ENCODE assay signal across 25 cellular contexts in genomic region chr5:36217591-36217990, GRCh38.
"Had no signal": no experiment of that assay in that cellular context is flagged by ENCODE, and none has a peak within 500 bp of the region (broad histone marks: within the 10 kb centered on the region; RNA-seq: fewer than 3 reads in every experiment).

No MANE protein-coding gene starts in this region.

- H3K27ac Mint-ChIP-seq: dendritic cell treated with granulocyte-macrophage colony-stimulating factor and Interleukin-4, amounts not matched to agents 40 ng/mL and 50 ng/mL, for 4 days; effector memory CD8-positive, alpha-beta T cell; endodermal cell had no signal

- H3K27me3 ChIP-seq: colonic mucosa, dorsolateral prefrontal cortex, esophagus muscularis mucosa, esophagus squamous epithelium, foreskin keratinocyte, gastrocnemius medialis, gastroesophageal sphincter, heart left ventricle, heart right ventricle had no signal

- H3K4me3 Mint-ChIP-seq: dendritic cell treated with granulocyte-macrophage colony-stimulating factor and Interleukin-4, amounts not matched to agents 40 ng/mL and 50 ng/mL, for 4 days; effector memory CD8-positive, alpha-beta T cell; endodermal cell had no signal

- ATAC-seq: effector memory CD8-positive, alpha-beta T cell; esophagus mucosa; foreskin keratinocyte; gastrocnemius medialis; gastroesophageal sphincter; heart left ventricle; heart right ventricle had no signal

- DNase-seq: colonic mucosa; cortex of kidney; dermis blood vessel endothelial cell; dorsolateral prefrontal cortex; effector CD4-positive, alpha-beta T cell; effector CD8-positive, alpha-beta T cell; effector memory CD4-positive, alpha-beta T cell; effector memory CD8-positive, alpha-beta T cell; endodermal cell; erythroblast; esophagus squamous epithelium; foreskin fibroblast; foreskin keratinocyte; foreskin melanocyte; gastrocnemius medialis; glutamatergic neuron; head of caudate nucleus; heart left ventricle; heart right ventricle had no signal

- H3K27ac ChIP-seq: colonic mucosa, coronary artery, dorsolateral prefrontal cortex, epithelial cell of prostate, esophagus muscularis mucosa, esophagus squamous epithelium, foreskin keratinocyte, gastrocnemius medialis, gastroesophageal sphincter, heart left ventricle, heart right ventricle had no signal

- H3K9me3 Mint-ChIP-seq: dendritic cell treated with granulocyte-macrophage colony-stimulating factor and Interleukin-4, amounts not matched to agents 40 ng/mL and 50 ng/mL, for 4 days; effector memory CD8-positive, alpha-beta T cell; endodermal cell had no signal

- H3K36me3 ChIP-seq: colonic mucosa had no signal

- H3K4me1 Mint-ChIP-seq: endodermal cell had no signal

- H3K27me3 Mint-ChIP-seq: dendritic cell treated with granulocyte-macrophage colony-stimulating factor and Interleukin-4, amounts not matched to agents 40 ng/mL and 50 ng/mL, for 4 days; effector memory CD8-positive, alpha-beta T cell had no signal

- H3K9me3 ChIP-seq: colonic mucosa, esophagus muscularis mucosa, esophagus squamous epithelium, gastrocnemius medialis, gastroesophageal sphincter, heart left ventricle, heart right ventricle had no signal

- H3K4me1 ChIP-seq: colonic mucosa, esophagus squamous epithelium, foreskin keratinocyte, gastrocnemius medialis, heart left ventricle, heart right ventricle had no signal

- H3K4me3 ChIP-seq: colonic mucosa, coronary artery, dorsolateral prefrontal cortex, esophagus muscularis mucosa, esophagus squamous epithelium, gastrocnemius medialis, gastroesophageal sphincter, heart left ventricle, heart right ventricle had no signal
